In genomic region chr5:85906460-85906859, GRCh38 we compare ENCODE assay signal across 24 cellular contexts.
"Had no signal": no experiment of that assay in that cellular context is flagged by ENCODE, and none has a peak within 500 bp of the region (broad histone marks: within the 10 kb centered on the region; RNA-seq: fewer than 3 reads in every experiment).

No MANE protein-coding gene starts in this region.

- DNase-seq: activated CD4-positive, alpha-beta memory T cell treated with anti-CD3 and anti-CD28 coated beads, Interleukin-2, amount 10 ng/mL, durations not matched to agents 7 days and 5 days; activated CD4-positive, alpha-beta T cell treated with anti-CD3 and anti-CD28 coated beads for 1 hour; activated CD4-positive, alpha-beta T cell treated with anti-CD3 and anti-CD28 coated beads for 36 hours; activated CD4-positive, alpha-beta T cell treated with anti-CD3 and anti-CD28 coated beads for 48 hours; activated CD4-positive, alpha-beta T cell treated with anti-CD3 and anti-CD28 coated beads, Interleukin-2, amount 10 ng/mL, durations not matched to agents 7 days and 5 days; activated CD4-positive, alpha-beta T cell treated with anti-CD3 and anti-CD28 coated beads, Interleukin-2, amount 50 U/mL, for 48 hours; activated CD4-positive, CD25-positive, alpha-beta regulatory T cell; activated CD8-positive, alpha-beta memory T cell treated with anti-CD3 and anti-CD28 coated beads for 24 hours; activated CD8-positive, alpha-beta memory T cell treated with anti-CD3 and anti-CD28 coated beads, Interleukin-2, amount 10 ng/mL, durations not matched to agents 7 days and 5 days; activated CD8-positive, alpha-beta memory T cell treated with anti-CD3 and anti-CD28 coated beads, Interleukin-2, amount 50 U/mL, for 48 hours; activated CD8-positive, alpha-beta T cell treated with anti-CD3 and anti-CD28 coated beads, Interleukin-2, amount 10 ng/mL, durations not matched to agents 7 days and 5 days; activated effector memory CD4-positive, alpha-beta T cell treated with Interleukin-2 at 50 U/mL for 16 hours; activated gamma-delta T cell; activated naive CD4-positive, alpha-beta T cell treated with anti-CD3 and anti-CD28 coated beads, Interleukin-2, amount 10 ng/mL, durations not matched to agents 7 days and 5 days; activated naive CD4-positive, alpha-beta T cell treated with Interleukin-2 at 50 U/mL for 16 hours; activated naive CD8-positive, alpha-beta T cell treated with anti-CD3 and anti-CD28 coated beads, Interleukin-2, amount 10 ng/mL, durations not matched to agents 7 days and 5 days; activated naive CD8-positive, alpha-beta T cell treated with anti-CD3 and anti-CD28 coated beads, Interleukin-2, amount 50 U/mL, for 24 hours; activated T-cell treated with anti-CD3 and anti-CD28 coated beads, Interleukin-2, amount 50 U/mL, for 24 hours; activated T-cell treated with anti-CD3 and anti-CD28 coated beads, Interleukin-2, amount 50 U/mL, for 48 hours; amygdala; anterior cingulate cortex; caudate nucleus; cerebellar nuclear complex; colonic mucosa had no signal
